In the genomic region with DNA sequence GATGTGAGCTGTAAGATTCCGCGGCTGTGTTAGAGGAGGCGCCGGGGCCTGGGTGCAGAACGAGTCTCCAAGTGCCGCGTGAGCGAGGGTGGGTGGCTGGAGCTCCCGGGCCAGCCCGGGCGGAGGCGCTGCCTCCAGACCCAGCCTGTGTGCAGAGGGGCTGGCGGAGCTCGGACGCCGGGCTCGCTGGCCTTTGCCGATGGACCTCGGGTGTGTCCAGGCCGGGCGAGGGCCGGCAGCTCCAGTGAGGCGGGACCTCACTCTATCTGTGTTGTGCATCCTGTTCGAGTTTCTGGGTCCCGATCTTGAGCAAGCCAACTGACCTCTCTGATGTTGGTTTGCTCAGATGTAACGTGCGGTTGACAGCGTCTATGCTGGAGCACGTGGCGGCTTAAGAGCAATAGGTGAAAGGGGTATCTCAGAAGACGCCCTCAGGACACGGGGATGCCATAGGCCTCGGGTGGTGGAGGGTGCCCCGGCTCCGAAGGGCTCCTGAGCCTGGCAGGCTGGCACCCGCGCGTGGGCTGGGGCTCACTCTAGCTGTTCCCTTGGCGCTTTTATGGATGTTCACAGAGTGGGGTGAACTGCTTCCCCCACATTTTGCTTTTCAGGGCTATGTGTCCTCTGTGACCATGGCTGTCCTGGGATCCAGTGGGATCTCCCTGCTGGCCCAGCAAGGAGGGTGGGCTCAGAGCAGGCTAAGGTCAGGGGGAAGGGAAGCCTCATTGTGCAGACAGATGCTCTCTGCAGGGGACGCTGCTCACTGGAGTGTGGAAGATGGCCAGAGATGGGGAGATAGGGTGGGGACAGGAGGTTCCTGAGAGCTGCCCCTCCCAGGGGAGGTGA, we compare ENCODE assay signal across 21 cellular contexts.
DNase-seq lines count a peak whose midpoint lies in the region; ATAC-seq and TF ChIP-seq lines count a peak whose summit lies in the region.
"Had no signal": no experiment of that assay in that cellular context is flagged by ENCODE, and none has a peak within 500 bp of the region (broad histone marks: within the 10 kb centered on the region; RNA-seq: fewer than 3 reads in every experiment).

No MANE protein-coding gene starts in this region.

- no peak overlapping the region for H3K27ac ChIP-seq in upper lobe of right lung
- H3K27ac ChIP-seq: KMS-11, tibial nerve had no signal

- no peak for ATAC-seq in activated T-cell treated with anti-CD3 and anti-CD28 coated beads, Interleukin-2, amount 50 U/mL, for 4 hours
- no peak for ATAC-seq in natural killer cell
- ATAC-seq in upper lobe of right lung = no peak
- ATAC-seq in GM18861 (IDR thresholded peaks at IDR 0.05; ENCODE audit: unreplicated experiment) = no peak
- no peak for ATAC-seq in HG03039 (IDR thresholded peaks at IDR 0.05; ENCODE audit: unreplicated experiment)
- ATAC-seq: activated CD8-positive, alpha-beta T cell treated with anti-CD3 and anti-CD28 coated beads, Interleukin-2, amount 10 ng/mL, durations not matched to agents 7 days and 5 days had no signal

- no peaks in the 10 kb centered on the region for H3K9me3 ChIP-seq in upper lobe of right lung

- H3K4me1 ChIP-seq in upper lobe of right lung = no peaks in the 10 kb centered on the region
- H3K4me1 ChIP-seq: tibial nerve had no signal

- H3K4me1 Mint-ChIP-seq in activated T-cell treated with anti-CD3 and anti-CD28 coated beads, Interleukin-2, amount 50 U/mL, for 24 hours (ENCODE audit: low read depth) = peaks cover 4% of the 10 kb centered on the region
- H3K4me1 Mint-ChIP-seq in activated T-cell treated with anti-CD3 and anti-CD28 coated beads, Interleukin-2, amount 50 U/mL, for 4 hours (ENCODE audit: low read depth) = peaks cover 2% of the 10 kb centered on the region
- H3K4me1 Mint-ChIP-seq in chondrocyte (ENCODE audit: low read depth) (no peaks in the 10 kb centered on the region), natural killer cell (peaks cover 0 to 6% of the 10 kb centered on the region in 2 donors)

- no peaks in the 10 kb centered on the region for H3K27me3 ChIP-seq in upper lobe of right lung
- H3K27me3 ChIP-seq: tibial nerve had no signal

- no peak for TF ChIP-seq CTCF in chondrocyte (IDR thresholded peaks at IDR 0.05)
- no peak for TF ChIP-seq CTCF in natural killer cell (IDR thresholded peaks at IDR 0.05)
- TF ChIP-seq CTCF in upper lobe of right lung (IDR thresholded peaks at IDR 0.05) = no peak

- peak; percentile 12 for DNase-seq in activated T-cell treated with anti-CD3 and anti-CD28 coated beads, Interleukin-2, amount 50 U/mL, for 24 hours
- no peak for DNase-seq in activated T-cell treated with anti-CD3 and anti-CD28 coated beads, Interleukin-2, amount 50 U/mL, for 4 hours
- DNase-seq in chondrocyte (ENCODE audit: low spot score) (peak; percentile 83), natural killer cell (peak; percentile 10), upper lobe of right lung (peak; percentile 51), DMS79 (lab: John Stamatoyannopoulos, UW) (no peak)
- DNase-seq: ACHN; activated CD8-positive, alpha-beta T cell treated with anti-CD3 and anti-CD28 coated beads, Interleukin-2, amount 10 ng/mL, durations not matched to agents 7 days and 5 days; anterior cingulate cortex; CD4-positive, alpha-beta T cell; DMS79 treated with DMSO at 0.1 percent for 48 hours; foreskin fibroblast; HCEC 1CT; hippocampal formation; kidney glomerular epithelial cell; NCI-H1105 treated with DMSO at 0.1 percent for 48 hours had no signal

- intact Hi-C loops in natural killer cell (cut with micrococcal nuclease) (loop anchor here (10.0 kb wide), 1 partner anchor 285 kb away; no protein-coding TSS in a partner anchor), upper lobe of right lung (cut with DNase I) (no loop called here)

- H3K4me3 ChIP-seq in upper lobe of right lung = no peak overlapping the region
- H3K4me3 ChIP-seq: smooth muscle cell, tibial nerve had no signal

- H3K36me3 ChIP-seq in upper lobe of right lung = no peaks in the 10 kb centered on the region
- H3K36me3 ChIP-seq: tibial nerve had no signal

- H3K27me3 Mint-ChIP-seq in activated T-cell treated with anti-CD3 and anti-CD28 coated beads, Interleukin-2, amount 50 U/mL, for 24 hours = peaks cover 31% of the 10 kb centered on the region
- peaks cover 10% of the 10 kb centered on the region for H3K27me3 Mint-ChIP-seq in activated T-cell treated with anti-CD3 and anti-CD28 coated beads, Interleukin-2, amount 50 U/mL, for 4 hours (ENCODE audit: low read depth)
- peaks cover 10% of the 10 kb centered on the region for H3K27me3 Mint-ChIP-seq in chondrocyte (ENCODE audit: low read depth)
- H3K27me3 Mint-ChIP-seq in natural killer cell (ENCODE audit: low read depth in 2 of 2) = peaks cover 3 to 9% of the 10 kb centered on the region in 2 donors

- H3K4me3 Mint-ChIP-seq in activated T-cell treated with anti-CD3 and anti-CD28 coated beads, Interleukin-2, amount 50 U/mL, for 24 hours = no peak overlapping the region
- no peak overlapping the region for H3K4me3 Mint-ChIP-seq in activated T-cell treated with anti-CD3 and anti-CD28 coated beads, Interleukin-2, amount 50 U/mL, for 4 hours
- no peak overlapping the region for H3K4me3 Mint-ChIP-seq in chondrocyte (ENCODE audit: unreplicated experiment)
- H3K4me3 Mint-ChIP-seq in natural killer cell = no peak overlapping the region
- H3K4me3 Mint-ChIP-seq: activated CD8-positive, alpha-beta T cell treated with anti-CD3 and anti-CD28 coated beads, Interleukin-2, amount 10 ng/mL, durations not matched to agents 7 days and 5 days; CD4-positive, alpha-beta T cell had no signal

- no peak overlapping the region for H3K27ac Mint-ChIP-seq in activated T-cell treated with anti-CD3 and anti-CD28 coated beads, Interleukin-2, amount 50 U/mL, for 24 hours
- H3K27ac Mint-ChIP-seq in chondrocyte (ENCODE audit: unreplicated experiment) (no peak overlapping the region), natural killer cell (no peak overlapping the region)
- H3K27ac Mint-ChIP-seq: activated CD8-positive, alpha-beta T cell treated with anti-CD3 and anti-CD28 coated beads, Interleukin-2, amount 10 ng/mL, durations not matched to agents 7 days and 5 days; CD4-positive, alpha-beta T cell had no signal

- H3K36me3 Mint-ChIP-seq in activated T-cell treated with anti-CD3 and anti-CD28 coated beads, Interleukin-2, amount 50 U/mL, for 24 hours (ENCODE audit: low read depth) = no peaks in the 10 kb centered on the region
- no peaks in the 10 kb centered on the region for H3K36me3 Mint-ChIP-seq in activated T-cell treated with anti-CD3 and anti-CD28 coated beads, Interleukin-2, amount 50 U/mL, for 4 hours (ENCODE audit: insufficient read depth)
- H3K36me3 Mint-ChIP-seq in chondrocyte (ENCODE audit: low read depth) (no peaks in the 10 kb centered on the region), natural killer cell (no peaks in the 10 kb centered on the region)

- no peaks in the 10 kb centered on the region for H3K9me3 Mint-ChIP-seq in activated T-cell treated with anti-CD3 and anti-CD28 coated beads, Interleukin-2, amount 50 U/mL, for 24 hours
- no peaks in the 10 kb centered on the region for H3K9me3 Mint-ChIP-seq in activated T-cell treated with anti-CD3 and anti-CD28 coated beads, Interleukin-2, amount 50 U/mL, for 4 hours
- no peaks in the 10 kb centered on the region for H3K9me3 Mint-ChIP-seq in chondrocyte (ENCODE audit: low read depth)
- no peaks in the 10 kb centered on the region for H3K9me3 Mint-ChIP-seq in natural killer cell
- H3K9me3 Mint-ChIP-seq: CD4-positive, alpha-beta T cell had no signal

Comparison
In these comparisons a context has a peak if more than half of its experiments do, and no peak if none do; other contexts are left out.
1. DNase-seq: peak in activated T-cell treated with anti-CD3 and anti-CD28 coated beads, Interleukin-2, amount 50 U/mL, for 24 hours (single experiment), chondrocyte (single experiment), natural killer cell (single experiment) and upper lobe of right lung (single experiment); none in activated T-cell treated with anti-CD3 and anti-CD28 coated beads, Interleukin-2, amount 50 U/mL, for 4 hours (single experiment) and DMS79 (single experiment).